Comparison of ENCODE assay signal across 25 cellular contexts in genomic region chr18:24559474-24560018, GRCh38.
"Had no signal": no experiment of that assay in that cellular context is flagged by ENCODE, and none has a peak within 500 bp of the region (broad histone marks: within the 10 kb centered on the region; RNA-seq: fewer than 3 reads in every experiment).

No MANE protein-coding gene starts in this region.

- H3K27ac Mint-ChIP-seq: activated naive CD4-positive, alpha-beta T cell treated with anti-CD3 and anti-CD28 coated beads, Interleukin-2, amount 10 ng/mL, durations not matched to agents 7 days and 5 days; activated T-helper 1 cell treated with anti-CD3 and anti-CD28 coated beads, Interleukin-12 subunit alpha, Interleukin-12 subunit beta, Interleukin-2, Interleukin-4 antibody, amounts not matched to agents 30 ng/mL and 10 ng/mL and 1 ng/mL, durations not matched to agents 14 hours and 24 hours and 36 hours; stimulated activated memory B cell treated with anti-CD40 and anti-IgM and Interleukin-4, amounts not matched to agents 10 μg/mL and 1 μg/mL and 100 μg/mL, for 72 hours; stimulated activated naive CD8-positive, alpha-beta T cell treated with anti-CD3 and anti-CD28 coated beads, Interleukin-15, amount 100 ng/mL, for 72 hours; type B pancreatic cell had no signal

- ATAC-seq: heart left ventricle; pancreas; psoas muscle; stimulated activated memory B cell treated with anti-CD40 and anti-IgM and Interleukin-4, amounts not matched to agents 10 μg/mL and 1 μg/mL and 100 μg/mL, for 72 hours; stimulated activated naive CD8-positive, alpha-beta T cell treated with anti-CD3 and anti-CD28 coated beads, Interleukin-15, amount 100 ng/mL, for 72 hours had no signal

- H3K9me3 ChIP-seq: heart left ventricle, left lung, lower lobe of right lung, pancreas, psoas muscle, uterus had no signal

- H3K36me3 ChIP-seq: brain microvascular endothelial cell, heart left ventricle, left lung, lower lobe of right lung, pancreas, uterus had no signal

- H3K27me3 ChIP-seq: brain microvascular endothelial cell, foreskin keratinocyte, pancreas, uterus had no signal

- H3K4me1 ChIP-seq: heart left ventricle, left lung, lower lobe of right lung, pancreas, psoas muscle, uterus had no signal

- DNase-seq: activated CD4-positive, alpha-beta T cell treated with anti-CD3 and anti-CD28 coated beads for 4 hours; activated CD4-positive, alpha-beta T cell treated with anti-CD3 and anti-CD28 coated beads, Interleukin-2, amount 50 U/mL, for 4 hours; activated CD4-positive, CD25-positive, alpha-beta regulatory T cell; activated effector memory CD4-positive, alpha-beta T cell treated with anti-CD3 and anti-CD28 coated beads, Interleukin-2, amount 50 U/mL, for 16 hours; activated naive CD4-positive, alpha-beta T cell treated with anti-CD3 and anti-CD28 coated beads, Interleukin-2, amount 10 ng/mL, durations not matched to agents 7 days and 5 days; amniotic stem cell; brain microvascular endothelial cell; cortex of kidney; foreskin keratinocyte; heart left ventricle; left lung; lower lobe of right lung; pancreas; psoas muscle; stimulated activated CD4-positive, alpha-beta T cell treated with anti-CD3 and anti-CD28 coated beads, Interleukin-1b, Interleukin-23, amount 100 ng/mL, for 48 hours; stimulated activated CD4-positive, alpha-beta T cell treated with anti-CD3 and anti-CD28 coated beads, Interleukin-4, amount 100 ng/mL, for 4 hours; stimulated activated CD8-positive, alpha-beta memory T cell treated with anti-CD3 and anti-CD28 coated beads, Interleukin-4, amount 100 ng/mL, for 48 hours; stimulated activated naive CD8-positive, alpha-beta T cell treated with anti-CD3 and anti-CD28 coated beads, Interleukin-15, amount 100 ng/mL, for 72 hours; substantia nigra; uterus had no signal

- H3K4me1 Mint-ChIP-seq: activated naive CD4-positive, alpha-beta T cell treated with anti-CD3 and anti-CD28 coated beads, Interleukin-2, amount 10 ng/mL, durations not matched to agents 7 days and 5 days; stimulated activated memory B cell treated with anti-CD40 and anti-IgM and Interleukin-4, amounts not matched to agents 10 μg/mL and 1 μg/mL and 100 μg/mL, for 72 hours; stimulated activated naive CD8-positive, alpha-beta T cell treated with anti-CD3 and anti-CD28 coated beads, Interleukin-15, amount 100 ng/mL, for 72 hours had no signal

- H3K36me3 Mint-ChIP-seq: activated naive CD4-positive, alpha-beta T cell treated with anti-CD3 and anti-CD28 coated beads, Interleukin-2, amount 10 ng/mL, durations not matched to agents 7 days and 5 days; stimulated activated memory B cell treated with anti-CD40 and anti-IgM and Interleukin-4, amounts not matched to agents 10 μg/mL and 1 μg/mL and 100 μg/mL, for 72 hours had no signal

- H3K4me3 ChIP-seq: heart left ventricle, left lung, lower lobe of right lung, pancreas, psoas muscle, smooth muscle cell, uterus had no signal

- H3K4me3 Mint-ChIP-seq: activated naive CD4-positive, alpha-beta T cell treated with anti-CD3 and anti-CD28 coated beads, Interleukin-2, amount 10 ng/mL, durations not matched to agents 7 days and 5 days; activated T-helper 1 cell treated with anti-CD3 and anti-CD28 coated beads, Interleukin-12 subunit alpha, Interleukin-12 subunit beta, Interleukin-2, Interleukin-4 antibody, amounts not matched to agents 30 ng/mL and 10 ng/mL and 1 ng/mL, durations not matched to agents 14 hours and 24 hours and 36 hours; nephron; stimulated activated memory B cell treated with anti-CD40 and anti-IgM and Interleukin-4, amounts not matched to agents 10 μg/mL and 1 μg/mL and 100 μg/mL, for 72 hours; stimulated activated naive CD8-positive, alpha-beta T cell treated with anti-CD3 and anti-CD28 coated beads, Interleukin-15, amount 100 ng/mL, for 72 hours; type B pancreatic cell had no signal

- H3K9me3 Mint-ChIP-seq: activated naive CD4-positive, alpha-beta T cell treated with anti-CD3 and anti-CD28 coated beads, Interleukin-2, amount 10 ng/mL, durations not matched to agents 7 days and 5 days; activated T-helper 1 cell treated with anti-CD3 and anti-CD28 coated beads, Interleukin-12 subunit alpha, Interleukin-12 subunit beta, Interleukin-2, Interleukin-4 antibody, amounts not matched to agents 30 ng/mL and 10 ng/mL and 1 ng/mL, durations not matched to agents 14 hours and 24 hours and 36 hours; nephron; stimulated activated memory B cell treated with anti-CD40 and anti-IgM and Interleukin-4, amounts not matched to agents 10 μg/mL and 1 μg/mL and 100 μg/mL, for 72 hours; stimulated activated naive CD8-positive, alpha-beta T cell treated with anti-CD3 and anti-CD28 coated beads, Interleukin-15, amount 100 ng/mL, for 72 hours; type B pancreatic cell had no signal

- H3K27ac ChIP-seq: brain microvascular endothelial cell, heart left ventricle, left lung, lower lobe of right lung, pancreas, psoas muscle, uterus had no signal
